1 cellular context compared by ENCODE assay signal in the genomic region with DNA sequence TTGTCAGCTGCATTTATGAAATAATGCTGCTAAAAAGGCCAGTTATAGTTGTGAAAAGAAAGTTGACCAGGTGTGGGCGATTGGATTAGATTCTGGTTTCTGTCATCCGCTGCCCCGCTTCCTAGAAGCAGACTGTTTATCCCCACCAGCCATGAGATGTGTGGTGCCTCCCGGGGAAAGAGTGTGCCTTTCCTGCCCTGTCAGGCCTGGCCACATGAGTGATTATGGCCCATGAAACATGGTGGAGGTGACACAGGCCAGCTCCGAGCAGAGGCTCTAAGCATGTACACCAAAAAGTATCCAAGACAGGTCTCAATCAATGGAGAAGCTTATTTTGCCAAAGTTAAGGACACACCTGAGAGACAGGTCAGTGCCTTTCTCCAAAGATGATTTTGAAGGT.
TF ChIP-seq lines count a peak whose summit lies in the region.

No MANE protein-coding gene starts in this region.

TF ChIP-seq in K562, 482 proteins besides CTCF, POLR2A, EP300 and RAD21 (continued from another document):
- TF ChIP-seq, protein P1, sequence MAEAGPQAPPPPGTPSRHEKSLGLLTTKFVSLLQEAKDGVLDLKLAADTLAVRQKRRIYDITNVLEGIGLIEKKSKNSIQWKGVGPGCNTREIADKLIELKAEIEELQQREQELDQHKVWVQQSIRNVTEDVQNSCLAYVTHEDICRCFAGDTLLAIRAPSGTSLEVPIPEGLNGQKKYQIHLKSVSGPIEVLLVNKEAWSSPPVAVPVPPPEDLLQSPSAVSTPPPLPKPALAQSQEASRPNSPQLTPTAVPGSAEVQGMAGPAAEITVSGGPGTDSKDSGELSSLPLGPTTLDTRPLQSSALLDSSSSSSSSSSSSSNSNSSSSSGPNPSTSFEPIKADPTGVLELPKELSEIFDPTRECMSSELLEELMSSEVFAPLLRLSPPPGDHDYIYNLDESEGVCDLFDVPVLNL (CRISPR knock-in tag; IDR thresholded peaks at IDR 0.05; ENCODE audit: low read depth): no peak
- TF ChIP-seq DDX20 (tag; IDR thresholded peaks at IDR 0.05; ENCODE audit: low read depth) (no peak), NR2C1 (IDR thresholded peaks at IDR 0.05) (no peak), NR2C1 (tag; IDR thresholded peaks at IDR 0.05) (0 out of 2 replicates have a peak, but pooled peaks have one; percentile 2), CBFB (CRISPR knock-in tag; IDR thresholded peaks at IDR 0.05) (0 out of 2 replicates have a peak, but pooled peaks have one; percentile 24), GTF2E2 (tag; IDR thresholded peaks at IDR 0.05) (peak; percentile 44; the same call in 1 of the 2 replicates), PKNOX1 (IDR thresholded peaks at IDR 0.05) (0 out of 2 replicates have a peak, but pooled peaks have one; percentile 45), ARID3B (CRISPR knock-in tag; IDR thresholded peaks at IDR 0.05; ENCODE audit: borderline replicate concordance) (no peak), GTF2A2 (tag; IDR thresholded peaks at IDR 0.05) (peak; percentile 56; the same call in 1 of the 2 replicates), ZNF75A (CRISPR knock-in tag; IDR thresholded peaks at IDR 0.05) (no peak), TCF3 (CRISPR knock-in tag; IDR thresholded peaks at IDR 0.05) (0 out of 2 replicates have a peak, but pooled peaks have one; percentile 17), MEIS2 (IDR thresholded peaks at IDR 0.05; ENCODE audit: partially characterized antibody) (peak; percentile 39), ASH1L (IDR thresholded peaks at IDR 0.05; ENCODE audit: borderline replicate concordance, low read depth, partially characterized antibody) (no peak), ZNF589 (CRISPR knock-in tag; IDR thresholded peaks at IDR 0.05; ENCODE audit: low read depth) (peak; percentile 56; the same call in 1 of the 2 replicates), E2F6 (IDR thresholded peaks at IDR 0.05; ENCODE audit: borderline replicate concordance in 1 of 2, extremely low read depth in 1 of 2, insufficient read depth in 1 of 2, insufficient read length in 1 of 2, low read depth in 1 of 2, low read length in 1 of 2, poor library complexity in 1 of 2, severe bottlenecking in 1 of 2) (peak in 1 of 2 experiments; percentile 8), MEF2D (tag; conservative IDR thresholded peaks at IDR 0.05; ENCODE audit: low read depth) (0 out of 2 replicates have a peak, but pooled peaks have one; percentile 13), GABPB1 (CRISPR knock-in tag; IDR thresholded peaks at IDR 0.05) (0 out of 2 replicates have a peak, but pooled peaks have one; percentile 4), TRIM24 (IDR thresholded peaks at IDR 0.05) (no peak), NR4A1 (CRISPR knock-in tag; IDR thresholded peaks at IDR 0.05) (no peak), NR4A1 (tag; IDR thresholded peaks at IDR 0.05) (peak; percentile 83; the same call in 1 of the 2 replicates), ZNF551 (CRISPR knock-in tag; IDR thresholded peaks at IDR 0.05) (no peak), PHB (CRISPR knock-in tag; IDR thresholded peaks at IDR 0.05) (no peak)
- TF ChIP-seq, protein P2, sequence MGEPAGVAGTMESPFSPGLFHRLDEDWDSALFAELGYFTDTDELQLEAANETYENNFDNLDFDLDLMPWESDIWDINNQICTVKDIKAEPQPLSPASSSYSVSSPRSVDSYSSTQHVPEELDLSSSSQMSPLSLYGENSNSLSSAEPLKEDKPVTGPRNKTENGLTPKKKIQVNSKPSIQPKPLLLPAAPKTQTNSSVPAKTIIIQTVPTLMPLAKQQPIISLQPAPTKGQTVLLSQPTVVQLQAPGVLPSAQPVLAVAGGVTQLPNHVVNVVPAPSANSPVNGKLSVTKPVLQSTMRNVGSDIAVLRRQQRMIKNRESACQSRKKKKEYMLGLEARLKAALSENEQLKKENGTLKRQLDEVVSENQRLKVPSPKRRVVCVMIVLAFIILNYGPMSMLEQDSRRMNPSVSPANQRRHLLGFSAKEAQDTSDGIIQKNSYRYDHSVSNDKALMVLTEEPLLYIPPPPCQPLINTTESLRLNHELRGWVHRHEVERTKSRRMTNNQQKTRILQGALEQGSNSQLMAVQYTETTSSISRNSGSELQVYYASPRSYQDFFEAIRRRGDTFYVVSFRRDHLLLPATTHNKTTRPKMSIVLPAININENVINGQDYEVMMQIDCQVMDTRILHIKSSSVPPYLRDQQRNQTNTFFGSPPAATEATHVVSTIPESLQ (CRISPR knock-in tag; IDR thresholded peaks at IDR 0.05): peak; percentile 39; the same call in 1 of the 2 replicates
- TF ChIP-seq, protein P3, sequence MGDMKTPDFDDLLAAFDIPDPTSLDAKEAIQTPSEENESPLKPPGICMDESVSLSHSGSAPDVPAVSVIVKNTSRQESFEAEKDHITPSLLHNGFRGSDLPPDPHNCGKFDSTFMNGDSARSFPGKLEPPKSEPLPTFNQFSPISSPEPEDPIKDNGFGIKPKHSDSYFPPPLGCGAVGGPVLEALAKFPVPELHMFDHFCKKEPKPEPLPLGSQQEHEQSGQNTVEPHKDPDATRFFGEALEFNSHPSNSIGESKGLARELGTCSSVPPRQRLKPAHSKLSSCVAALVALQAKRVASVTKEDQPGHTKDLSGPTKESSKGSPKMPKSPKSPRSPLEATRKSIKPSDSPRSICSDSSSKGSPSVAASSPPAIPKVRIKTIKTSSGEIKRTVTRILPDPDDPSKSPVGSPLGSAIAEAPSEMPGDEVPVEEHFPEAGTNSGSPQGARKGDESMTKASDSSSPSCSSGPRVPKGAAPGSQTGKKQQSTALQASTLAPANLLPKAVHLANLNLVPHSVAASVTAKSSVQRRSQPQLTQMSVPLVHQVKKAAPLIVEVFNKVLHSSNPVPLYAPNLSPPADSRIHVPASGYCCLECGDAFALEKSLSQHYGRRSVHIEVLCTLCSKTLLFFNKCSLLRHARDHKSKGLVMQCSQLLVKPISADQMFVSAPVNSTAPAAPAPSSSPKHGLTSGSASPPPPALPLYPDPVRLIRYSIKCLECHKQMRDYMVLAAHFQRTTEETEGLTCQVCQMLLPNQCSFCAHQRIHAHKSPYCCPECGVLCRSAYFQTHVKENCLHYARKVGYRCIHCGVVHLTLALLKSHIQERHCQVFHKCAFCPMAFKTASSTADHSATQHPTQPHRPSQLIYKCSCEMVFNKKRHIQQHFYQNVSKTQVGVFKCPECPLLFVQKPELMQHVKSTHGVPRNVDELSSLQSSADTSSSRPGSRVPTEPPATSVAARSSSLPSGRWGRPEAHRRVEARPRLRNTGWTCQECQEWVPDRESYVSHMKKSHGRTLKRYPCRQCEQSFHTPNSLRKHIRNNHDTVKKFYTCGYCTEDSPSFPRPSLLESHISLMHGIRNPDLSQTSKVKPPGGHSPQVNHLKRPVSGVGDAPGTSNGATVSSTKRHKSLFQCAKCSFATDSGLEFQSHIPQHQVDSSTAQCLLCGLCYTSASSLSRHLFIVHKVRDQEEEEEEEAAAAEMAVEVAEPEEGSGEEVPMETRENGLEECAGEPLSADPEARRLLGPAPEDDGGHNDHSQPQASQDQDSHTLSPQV (IDR thresholded peaks at IDR 0.05): peak; percentile 49; the same call in 1 of the 2 replicates
